ENCODE assay signal across 8 cellular contexts in the genomic region with DNA sequence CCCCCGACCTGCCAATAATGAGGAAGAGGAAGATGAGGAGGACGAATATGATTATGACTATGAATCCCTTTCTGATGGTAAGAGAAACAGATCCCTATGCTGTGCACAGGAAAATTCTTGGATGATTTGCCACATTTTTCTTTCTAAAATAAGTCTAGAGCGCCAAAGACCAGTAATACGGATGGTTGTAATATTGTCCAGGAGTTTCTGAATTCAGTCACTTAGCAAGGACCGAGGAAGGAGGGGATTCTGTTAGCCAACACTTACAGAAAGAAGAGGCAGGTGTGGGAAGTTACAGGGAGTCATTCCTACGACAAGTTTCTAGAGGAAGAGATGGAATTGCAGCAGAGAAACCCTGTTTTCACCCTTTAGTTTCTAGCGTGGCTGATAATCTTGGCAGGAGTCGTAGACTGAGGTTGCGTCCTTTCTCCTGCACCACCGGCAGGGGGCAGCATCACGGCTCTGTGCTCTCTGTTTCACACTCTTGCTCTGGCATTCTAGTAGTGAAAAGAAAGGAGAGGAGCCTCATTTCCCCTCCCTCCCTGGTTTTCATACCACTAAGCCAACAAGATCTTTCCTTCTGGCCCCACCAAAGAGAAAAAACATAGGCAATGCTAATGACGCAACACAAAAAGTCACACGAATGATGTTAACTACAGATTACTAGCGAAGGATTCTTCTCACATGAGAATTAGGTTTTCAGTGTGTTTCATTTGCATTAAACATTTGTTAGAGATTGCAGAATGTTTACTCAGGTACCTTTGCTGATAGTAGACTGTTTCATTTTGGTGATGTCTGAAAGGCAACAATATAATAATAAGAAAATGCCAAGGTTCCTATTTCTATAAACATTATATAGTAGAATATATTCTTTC.
DNase-seq lines count a peak whose midpoint lies in the region; ATAC-seq lines count a peak whose summit lies in the region.

No MANE protein-coding gene starts in this region.

- no peak overlapping the region for H3K27ac Mint-ChIP-seq in effector memory CD8-positive, alpha-beta T cell
- H3K27ac Mint-ChIP-seq in stimulated activated naive B cell treated with anti-CD40 and anti-IgM and Interleukin-4, amounts not matched to agents 10 μg/mL and 1 μg/mL and 100 μg/mL, for 72 hours = no peak overlapping the region

- H3K36me3 Mint-ChIP-seq in effector memory CD8-positive, alpha-beta T cell (ENCODE audit: insufficient read depth) = no peaks in the 10 kb centered on the region
- H3K36me3 Mint-ChIP-seq in stimulated activated naive B cell treated with anti-CD40 and anti-IgM and Interleukin-4, amounts not matched to agents 10 μg/mL and 1 μg/mL and 100 μg/mL, for 72 hours = no peaks in the 10 kb centered on the region

- no peaks in the 10 kb centered on the region for H3K9me3 Mint-ChIP-seq in effector memory CD8-positive, alpha-beta T cell
- no peaks in the 10 kb centered on the region for H3K9me3 Mint-ChIP-seq in stimulated activated naive B cell treated with anti-CD40 and anti-IgM and Interleukin-4, amounts not matched to agents 10 μg/mL and 1 μg/mL and 100 μg/mL, for 72 hours

- peaks cover 7 to 8% of the 10 kb centered on the region in 2 donors for H3K4me1 Mint-ChIP-seq in effector memory CD8-positive, alpha-beta T cell (ENCODE audit: low read depth in 2 of 2)
- H3K4me1 Mint-ChIP-seq in stimulated activated naive B cell treated with anti-CD40 and anti-IgM and Interleukin-4, amounts not matched to agents 10 μg/mL and 1 μg/mL and 100 μg/mL, for 72 hours = peaks cover 4 to 9% of the 10 kb centered on the region in 2 donors

- no peak overlapping the region for H3K4me3 Mint-ChIP-seq in effector memory CD8-positive, alpha-beta T cell
- no peak overlapping the region for H3K4me3 Mint-ChIP-seq in stimulated activated naive B cell treated with anti-CD40 and anti-IgM and Interleukin-4, amounts not matched to agents 10 μg/mL and 1 μg/mL and 100 μg/mL, for 72 hours

- peaks cover 10 to 33% of the 10 kb centered on the region in 2 donors for H3K27me3 Mint-ChIP-seq in effector memory CD8-positive, alpha-beta T cell
- peaks cover 21 to 37% of the 10 kb centered on the region in 2 donors for H3K27me3 Mint-ChIP-seq in stimulated activated naive B cell treated with anti-CD40 and anti-IgM and Interleukin-4, amounts not matched to agents 10 μg/mL and 1 μg/mL and 100 μg/mL, for 72 hours

- DNase-seq in DMS 273 (lab: John Stamatoyannopoulos, UW; ENCODE audit: unreplicated experiment) = peak; percentile 55
- no peak for DNase-seq in DMS 273 treated with DMSO at 0.1 percent for 48 hours (lab: John Stamatoyannopoulos, UW)
- peak; percentile 13 for DNase-seq in NCI-H2227 (lab: John Stamatoyannopoulos, UW; ENCODE audit: unreplicated experiment)
- peak; percentile 36 to 37 for DNase-seq in activated CD4-positive, alpha-beta T cell treated with anti-CD3 and anti-CD28 coated beads, Interleukin-2, amount 50 U/mL, for 4 hours
- DNase-seq in effector memory CD8-positive, alpha-beta T cell = peak; percentile 28 to 29 (median 29)
- peak; percentile 74 for DNase-seq in midbrain (lab: John Stamatoyannopoulos, UW)
- peak; percentile 20 for DNase-seq in stimulated activated naive B cell treated with anti-CD40 and anti-IgM and Interleukin-4, amounts not matched to agents 10 μg/mL and 1 μg/mL and 100 μg/mL, for 72 hours

- ATAC-seq in HG02623 (IDR thresholded peaks at IDR 0.05; ENCODE audit: unreplicated experiment) = peak; percentile 61
- peak; percentile 65 for ATAC-seq in effector memory CD8-positive, alpha-beta T cell (replicated peaks)
- peak; percentile 65 to 80 for ATAC-seq in stimulated activated naive B cell treated with anti-CD40 and anti-IgM and Interleukin-4, amounts not matched to agents 10 μg/mL and 1 μg/mL and 100 μg/mL, for 72 hours (replicated peaks)
